1 cellular context compared by ENCODE assay signal in the genomic region with DNA sequence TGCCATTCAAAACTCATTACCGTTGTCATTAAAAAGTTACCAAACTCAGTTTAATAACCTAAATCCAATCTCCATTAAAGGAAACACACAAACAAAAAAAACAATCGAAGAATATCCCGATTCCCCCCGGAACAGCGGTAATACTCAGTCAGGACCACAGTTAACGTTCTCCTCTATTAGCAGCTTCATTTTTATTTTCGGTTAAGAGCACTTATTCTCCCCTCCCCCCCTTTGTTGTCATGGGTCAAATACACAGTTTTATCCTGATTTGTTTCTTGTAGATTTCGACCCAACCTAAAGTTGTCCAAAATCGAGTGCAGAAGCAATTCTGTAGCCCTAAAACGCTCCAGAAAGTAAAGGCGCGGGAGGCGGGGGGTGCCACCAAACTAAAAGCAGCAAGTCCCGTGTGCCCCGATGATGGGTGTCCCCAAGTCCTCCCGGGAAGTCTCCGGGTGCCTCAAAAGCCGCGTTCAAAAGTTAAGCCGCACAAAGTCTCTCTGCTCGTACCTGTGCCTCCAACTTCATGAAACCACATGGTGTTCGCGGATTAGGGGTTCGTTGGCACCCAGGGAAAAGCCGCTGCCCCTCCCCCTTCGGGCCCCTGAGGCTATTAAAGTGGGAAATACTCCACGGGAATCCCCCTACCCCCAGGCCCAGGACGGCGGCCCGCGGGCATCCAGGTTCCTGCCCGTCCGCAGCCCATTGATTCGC.
A peak's percentile ranks its signal among the peaks of the same experiment; 100 is the strongest.
TF ChIP-seq lines count a peak whose summit lies in the region.

No MANE protein-coding gene starts in this region.

TF ChIP-seq in K562, 482 proteins besides CTCF, POLR2A, EP300 and RAD21 (continues in another document):
- TF ChIP-seq, protein P1, sequence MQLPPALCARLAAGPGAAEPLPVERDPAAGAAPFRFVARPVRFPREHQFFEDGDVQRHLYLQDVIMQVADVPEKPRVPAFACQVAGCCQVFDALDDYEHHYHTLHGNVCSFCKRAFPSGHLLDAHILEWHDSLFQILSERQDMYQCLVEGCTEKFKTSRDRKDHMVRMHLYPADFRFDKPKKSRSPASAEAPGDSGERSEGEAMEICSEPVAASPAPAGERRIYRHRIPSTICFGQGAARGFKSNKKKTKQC (CRISPR knock-in tag; IDR thresholded peaks at IDR 0.05): 0 out of 2 replicates have a peak, but pooled peaks have one; percentile 37
- TF ChIP-seq, protein P2, sequence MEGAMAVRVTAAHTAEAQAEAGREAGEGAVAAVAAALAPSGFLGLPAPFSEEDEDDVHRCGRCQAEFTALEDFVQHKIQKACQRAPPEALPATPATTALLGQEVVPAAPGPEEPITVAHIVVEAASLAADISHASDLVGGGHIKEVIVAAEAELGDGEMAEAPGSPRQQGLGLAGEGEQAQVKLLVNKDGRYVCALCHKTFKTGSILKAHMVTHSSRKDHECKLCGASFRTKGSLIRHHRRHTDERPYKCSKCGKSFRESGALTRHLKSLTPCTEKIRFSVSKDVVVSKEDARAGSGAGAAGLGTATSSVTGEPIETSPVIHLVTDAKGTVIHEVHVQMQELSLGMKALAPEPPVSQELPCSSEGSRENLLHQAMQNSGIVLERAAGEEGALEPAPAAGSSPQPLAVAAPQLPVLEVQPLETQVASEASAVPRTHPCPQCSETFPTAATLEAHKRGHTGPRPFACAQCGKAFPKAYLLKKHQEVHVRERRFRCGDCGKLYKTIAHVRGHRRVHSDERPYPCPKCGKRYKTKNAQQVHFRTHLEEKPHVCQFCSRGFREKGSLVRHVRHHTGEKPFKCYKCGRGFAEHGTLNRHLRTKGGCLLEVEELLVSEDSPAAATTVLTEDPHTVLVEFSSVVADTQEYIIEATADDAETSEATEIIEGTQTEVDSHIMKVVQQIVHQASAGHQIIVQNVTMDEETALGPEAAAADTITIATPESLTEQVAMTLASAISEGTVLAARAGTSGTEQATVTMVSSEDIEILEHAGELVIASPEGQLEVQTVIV (CRISPR knock-in tag; IDR thresholded peaks at IDR 0.05; ENCODE audit: borderline replicate concordance): no peak
- TF ChIP-seq MED1 (CRISPR knock-in tag; IDR thresholded peaks at IDR 0.05; ENCODE audit: borderline replicate concordance): no peak
- peak in 1 of 3 experiments; percentile 21 for TF ChIP-seq YY1 (IDR thresholded peaks at IDR 0.05; ENCODE audit: borderline replicate concordance in 1 of 3, control insufficient read depth in 1 of 3, extremely low read depth in 1 of 3, insufficient read depth in 3 of 3, insufficient read length in 1 of 3, insufficient replicate concordance in 2 of 3, low read depth in 1 of 3, low read length in 2 of 3)
- peak; percentile 21; the same call in 1 of the 2 replicates for TF ChIP-seq CEBPG (CRISPR knock-in tag; IDR thresholded peaks at IDR 0.05)
- no peak for TF ChIP-seq CEBPG (tag; conservative IDR thresholded peaks at IDR 0.05 in 1 of 2, IDR thresholded peaks at IDR 0.05 in 1 of 2)
- TF ChIP-seq FIP1L1 (IDR thresholded peaks at IDR 0.05; ENCODE audit: low read depth, low read length, poor library complexity, severe bottlenecking): no peak
- TF ChIP-seq SRSF3 (IDR thresholded peaks at IDR 0.05; ENCODE audit: insufficient read depth, low read length): 0 out of 2 replicates have a peak, but pooled peaks have one; percentile 62
- TF ChIP-seq, protein P3, sequence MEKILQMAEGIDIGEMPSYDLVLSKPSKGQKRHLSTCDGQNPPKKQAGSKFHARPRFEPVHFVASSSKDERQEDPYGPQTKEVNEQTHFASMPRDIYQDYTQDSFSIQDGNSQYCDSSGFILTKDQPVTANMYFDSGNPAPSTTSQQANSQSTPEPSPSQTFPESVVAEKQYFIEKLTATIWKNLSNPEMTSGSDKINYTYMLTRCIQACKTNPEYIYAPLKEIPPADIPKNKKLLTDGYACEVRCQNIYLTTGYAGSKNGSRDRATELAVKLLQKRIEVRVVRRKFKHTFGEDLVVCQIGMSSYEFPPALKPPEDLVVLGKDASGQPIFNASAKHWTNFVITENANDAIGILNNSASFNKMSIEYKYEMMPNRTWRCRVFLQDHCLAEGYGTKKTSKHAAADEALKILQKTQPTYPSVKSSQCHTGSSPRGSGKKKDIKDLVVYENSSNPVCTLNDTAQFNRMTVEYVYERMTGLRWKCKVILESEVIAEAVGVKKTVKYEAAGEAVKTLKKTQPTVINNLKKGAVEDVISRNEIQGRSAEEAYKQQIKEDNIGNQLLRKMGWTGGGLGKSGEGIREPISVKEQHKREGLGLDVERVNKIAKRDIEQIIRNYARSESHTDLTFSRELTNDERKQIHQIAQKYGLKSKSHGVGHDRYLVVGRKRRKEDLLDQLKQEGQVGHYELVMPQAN (IDR thresholded peaks at IDR 0.05; ENCODE audit: borderline replicate concordance): peak; percentile 45; the same call in 1 of the 2 replicates
- TF ChIP-seq ETS2 (tag; IDR thresholded peaks at IDR 0.05; ENCODE audit: borderline replicate concordance, poor library complexity, severe bottlenecking): no peak
- peak in 1 of 2 experiments; percentile 35; a peak in 1 of 4 replicates for TF ChIP-seq FOXA3 (CRISPR knock-in tag; conservative IDR thresholded peaks at IDR 0.05 in 1 of 2, IDR thresholded peaks at IDR 0.05 in 1 of 2)
- TF ChIP-seq MYC (IDR thresholded peaks at IDR 0.05; ENCODE audit: low read depth, low read length): peak; percentile 15; the same call in 1 of the 2 replicates
- TF ChIP-seq MYC (CRISPR knock-in tag; IDR thresholded peaks at IDR 0.05; ENCODE audit: borderline replicate concordance, low read depth): 0 out of 2 replicates have a peak, but pooled peaks have one; percentile 36
- TF ChIP-seq ETV5 (CRISPR knock-in tag; IDR thresholded peaks at IDR 0.05; ENCODE audit: low read depth): peak; percentile 20; the same call in 1 of the 2 replicates
- TF ChIP-seq, protein P4, sequence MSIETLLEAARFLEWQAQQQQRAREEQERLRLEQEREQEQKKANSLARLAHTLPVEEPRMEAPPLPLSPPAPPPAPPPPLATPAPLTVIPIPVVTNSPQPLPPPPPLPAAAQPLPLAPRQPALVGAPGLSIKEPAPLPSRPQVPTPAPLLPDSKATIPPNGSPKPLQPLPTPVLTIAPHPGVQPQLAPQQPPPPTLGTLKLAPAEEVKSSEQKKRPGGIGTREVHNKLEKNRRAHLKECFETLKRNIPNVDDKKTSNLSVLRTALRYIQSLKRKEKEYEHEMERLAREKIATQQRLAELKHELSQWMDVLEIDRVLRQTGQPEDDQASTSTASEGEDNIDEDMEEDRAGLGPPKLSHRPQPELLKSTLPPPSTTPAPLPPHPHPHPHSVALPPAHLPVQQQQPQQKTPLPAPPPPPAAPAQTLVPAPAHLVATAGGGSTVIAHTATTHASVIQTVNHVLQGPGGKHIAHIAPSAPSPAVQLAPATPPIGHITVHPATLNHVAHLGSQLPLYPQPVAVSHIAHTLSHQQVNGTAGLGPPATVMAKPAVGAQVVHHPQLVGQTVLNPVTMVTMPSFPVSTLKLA (conservative IDR thresholded peaks at IDR 0.05): peak in 1 of 2 experiments; percentile 44; a peak in 2 of 4 replicates
- no peak for TF ChIP-seq PYGO2 (tag; IDR thresholded peaks at IDR 0.05)
- TF ChIP-seq RBM15 (IDR thresholded peaks at IDR 0.05; ENCODE audit: insufficient read depth, low read length): no peak
- peak in 1 of 2 experiments; percentile 48; a peak in 1 of 4 replicates for TF ChIP-seq SIN3A (IDR thresholded peaks at IDR 0.05; ENCODE audit: borderline replicate concordance in 2 of 2, control insufficient read depth in 1 of 2, low read depth in 2 of 2, low read length in 2 of 2)
- peak; percentile 55 for TF ChIP-seq CHD1 (IDR thresholded peaks at IDR 0.05; ENCODE audit: low read length)
- TF ChIP-seq, protein P5, sequence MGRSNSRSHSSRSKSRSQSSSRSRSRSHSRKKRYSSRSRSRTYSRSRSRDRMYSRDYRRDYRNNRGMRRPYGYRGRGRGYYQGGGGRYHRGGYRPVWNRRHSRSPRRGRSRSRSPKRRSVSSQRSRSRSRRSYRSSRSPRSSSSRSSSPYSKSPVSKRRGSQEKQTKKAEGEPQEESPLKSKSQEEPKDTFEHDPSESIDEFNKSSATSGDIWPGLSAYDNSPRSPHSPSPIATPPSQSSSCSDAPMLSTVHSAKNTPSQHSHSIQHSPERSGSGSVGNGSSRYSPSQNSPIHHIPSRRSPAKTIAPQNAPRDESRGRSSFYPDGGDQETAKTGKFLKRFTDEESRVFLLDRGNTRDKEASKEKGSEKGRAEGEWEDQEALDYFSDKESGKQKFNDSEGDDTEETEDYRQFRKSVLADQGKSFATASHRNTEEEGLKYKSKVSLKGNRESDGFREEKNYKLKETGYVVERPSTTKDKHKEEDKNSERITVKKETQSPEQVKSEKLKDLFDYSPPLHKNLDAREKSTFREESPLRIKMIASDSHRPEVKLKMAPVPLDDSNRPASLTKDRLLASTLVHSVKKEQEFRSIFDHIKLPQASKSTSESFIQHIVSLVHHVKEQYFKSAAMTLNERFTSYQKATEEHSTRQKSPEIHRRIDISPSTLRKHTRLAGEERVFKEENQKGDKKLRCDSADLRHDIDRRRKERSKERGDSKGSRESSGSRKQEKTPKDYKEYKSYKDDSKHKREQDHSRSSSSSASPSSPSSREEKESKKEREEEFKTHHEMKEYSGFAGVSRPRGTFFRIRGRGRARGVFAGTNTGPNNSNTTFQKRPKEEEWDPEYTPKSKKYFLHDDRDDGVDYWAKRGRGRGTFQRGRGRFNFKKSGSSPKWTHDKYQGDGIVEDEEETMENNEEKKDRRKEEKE (IDR thresholded peaks at IDR 0.05; ENCODE audit: borderline replicate concordance in 1 of 2, control insufficient read depth in 1 of 2, low read depth in 2 of 2, low read length in 1 of 2): no peak
- TF ChIP-seq, protein P6, sequence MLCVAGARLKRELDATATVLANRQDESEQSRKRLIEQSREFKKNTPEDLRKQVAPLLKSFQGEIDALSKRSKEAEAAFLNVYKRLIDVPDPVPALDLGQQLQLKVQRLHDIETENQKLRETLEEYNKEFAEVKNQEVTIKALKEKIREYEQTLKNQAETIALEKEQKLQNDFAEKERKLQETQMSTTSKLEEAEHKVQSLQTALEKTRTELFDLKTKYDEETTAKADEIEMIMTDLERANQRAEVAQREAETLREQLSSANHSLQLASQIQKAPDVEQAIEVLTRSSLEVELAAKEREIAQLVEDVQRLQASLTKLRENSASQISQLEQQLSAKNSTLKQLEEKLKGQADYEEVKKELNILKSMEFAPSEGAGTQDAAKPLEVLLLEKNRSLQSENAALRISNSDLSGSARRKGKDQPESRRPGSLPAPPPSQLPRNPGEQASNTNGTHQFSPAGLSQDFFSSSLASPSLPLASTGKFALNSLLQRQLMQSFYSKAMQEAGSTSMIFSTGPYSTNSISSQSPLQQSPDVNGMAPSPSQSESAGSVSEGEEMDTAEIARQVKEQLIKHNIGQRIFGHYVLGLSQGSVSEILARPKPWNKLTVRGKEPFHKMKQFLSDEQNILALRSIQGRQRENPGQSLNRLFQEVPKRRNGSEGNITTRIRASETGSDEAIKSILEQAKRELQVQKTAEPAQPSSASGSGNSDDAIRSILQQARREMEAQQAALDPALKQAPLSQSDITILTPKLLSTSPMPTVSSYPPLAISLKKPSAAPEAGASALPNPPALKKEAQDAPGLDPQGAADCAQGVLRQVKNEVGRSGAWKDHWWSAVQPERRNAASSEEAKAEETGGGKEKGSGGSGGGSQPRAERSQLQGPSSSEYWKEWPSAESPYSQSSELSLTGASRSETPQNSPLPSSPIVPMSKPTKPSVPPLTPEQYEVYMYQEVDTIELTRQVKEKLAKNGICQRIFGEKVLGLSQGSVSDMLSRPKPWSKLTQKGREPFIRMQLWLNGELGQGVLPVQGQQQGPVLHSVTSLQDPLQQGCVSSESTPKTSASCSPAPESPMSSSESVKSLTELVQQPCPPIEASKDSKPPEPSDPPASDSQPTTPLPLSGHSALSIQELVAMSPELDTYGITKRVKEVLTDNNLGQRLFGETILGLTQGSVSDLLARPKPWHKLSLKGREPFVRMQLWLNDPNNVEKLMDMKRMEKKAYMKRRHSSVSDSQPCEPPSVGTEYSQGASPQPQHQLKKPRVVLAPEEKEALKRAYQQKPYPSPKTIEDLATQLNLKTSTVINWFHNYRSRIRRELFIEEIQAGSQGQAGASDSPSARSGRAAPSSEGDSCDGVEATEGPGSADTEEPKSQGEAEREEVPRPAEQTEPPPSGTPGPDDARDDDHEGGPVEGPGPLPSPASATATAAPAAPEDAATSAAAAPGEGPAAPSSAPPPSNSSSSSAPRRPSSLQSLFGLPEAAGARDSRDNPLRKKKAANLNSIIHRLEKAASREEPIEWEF (CRISPR knock-in tag; IDR thresholded peaks at IDR 0.05): no peak
- TF ChIP-seq, protein P7, sequence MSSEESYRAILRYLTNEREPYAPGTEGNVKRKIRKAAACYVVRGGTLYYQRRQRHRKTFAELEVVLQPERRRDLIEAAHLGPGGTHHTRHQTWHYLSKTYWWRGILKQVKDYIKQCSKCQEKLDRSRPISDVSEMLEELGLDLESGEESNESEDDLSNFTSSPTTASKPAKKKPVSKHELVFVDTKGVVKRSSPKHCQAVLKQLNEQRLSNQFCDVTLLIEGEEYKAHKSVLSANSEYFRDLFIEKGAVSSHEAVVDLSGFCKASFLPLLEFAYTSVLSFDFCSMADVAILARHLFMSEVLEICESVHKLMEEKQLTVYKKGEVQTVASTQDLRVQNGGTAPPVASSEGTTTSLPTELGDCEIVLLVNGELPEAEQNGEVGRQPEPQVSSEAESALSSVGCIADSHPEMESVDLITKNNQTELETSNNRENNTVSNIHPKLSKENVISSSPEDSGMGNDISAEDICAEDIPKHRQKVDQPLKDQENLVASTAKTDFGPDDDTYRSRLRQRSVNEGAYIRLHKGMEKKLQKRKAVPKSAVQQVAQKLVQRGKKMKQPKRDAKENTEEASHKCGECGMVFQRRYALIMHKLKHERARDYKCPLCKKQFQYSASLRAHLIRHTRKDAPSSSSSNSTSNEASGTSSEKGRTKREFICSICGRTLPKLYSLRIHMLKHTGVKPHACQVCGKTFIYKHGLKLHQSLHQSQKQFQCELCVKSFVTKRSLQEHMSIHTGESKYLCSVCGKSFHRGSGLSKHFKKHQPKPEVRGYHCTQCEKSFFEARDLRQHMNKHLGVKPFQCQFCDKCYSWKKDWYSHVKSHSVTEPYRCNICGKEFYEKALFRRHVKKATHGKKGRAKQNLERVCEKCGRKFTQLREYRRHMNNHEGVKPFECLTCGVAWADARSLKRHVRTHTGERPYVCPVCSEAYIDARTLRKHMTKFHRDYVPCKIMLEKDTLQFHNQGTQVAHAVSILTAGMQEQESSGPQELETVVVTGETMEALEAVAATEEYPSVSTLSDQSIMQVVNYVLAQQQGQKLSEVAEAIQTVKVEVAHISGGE (CRISPR knock-in tag; IDR thresholded peaks at IDR 0.05): peak; percentile 55 to 64 (median 62); a peak in 3 of 6 replicates
- TF ChIP-seq, protein P8, sequence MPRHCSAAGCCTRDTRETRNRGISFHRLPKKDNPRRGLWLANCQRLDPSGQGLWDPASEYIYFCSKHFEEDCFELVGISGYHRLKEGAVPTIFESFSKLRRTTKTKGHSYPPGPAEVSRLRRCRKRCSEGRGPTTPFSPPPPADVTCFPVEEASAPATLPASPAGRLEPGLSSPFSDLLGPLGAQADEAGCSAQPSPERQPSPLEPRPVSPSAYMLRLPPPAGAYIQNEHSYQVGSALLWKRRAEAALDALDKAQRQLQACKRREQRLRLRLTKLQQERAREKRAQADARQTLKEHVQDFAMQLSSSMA (CRISPR knock-in tag; IDR thresholded peaks at IDR 0.05): no peak
- TF ChIP-seq, protein P9, sequence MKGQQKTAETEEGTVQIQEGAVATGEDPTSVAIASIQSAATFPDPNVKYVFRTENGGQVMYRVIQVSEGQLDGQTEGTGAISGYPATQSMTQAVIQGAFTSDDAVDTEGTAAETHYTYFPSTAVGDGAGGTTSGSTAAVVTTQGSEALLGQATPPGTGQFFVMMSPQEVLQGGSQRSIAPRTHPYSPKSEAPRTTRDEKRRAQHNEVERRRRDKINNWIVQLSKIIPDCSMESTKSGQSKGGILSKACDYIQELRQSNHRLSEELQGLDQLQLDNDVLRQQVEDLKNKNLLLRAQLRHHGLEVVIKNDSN (CRISPR knock-in tag; IDR thresholded peaks at IDR 0.05): 0 out of 2 replicates have a peak, but pooled peaks have one; percentile 23
- TF ChIP-seq NR1H2 (CRISPR knock-in tag; IDR thresholded peaks at IDR 0.05): no peak
- TF ChIP-seq JUN (IDR thresholded peaks at IDR 0.05; ENCODE audit: borderline replicate concordance, low read depth, low read length): no peak
- 0 out of 2 replicates have a peak, but pooled peaks have one; percentile 41 for TF ChIP-seq JUN (CRISPR knock-in tag; IDR thresholded peaks at IDR 0.05; ENCODE audit: borderline replicate concordance)
